ENCODE assay signal across 8 cellular contexts in the genomic region with DNA sequence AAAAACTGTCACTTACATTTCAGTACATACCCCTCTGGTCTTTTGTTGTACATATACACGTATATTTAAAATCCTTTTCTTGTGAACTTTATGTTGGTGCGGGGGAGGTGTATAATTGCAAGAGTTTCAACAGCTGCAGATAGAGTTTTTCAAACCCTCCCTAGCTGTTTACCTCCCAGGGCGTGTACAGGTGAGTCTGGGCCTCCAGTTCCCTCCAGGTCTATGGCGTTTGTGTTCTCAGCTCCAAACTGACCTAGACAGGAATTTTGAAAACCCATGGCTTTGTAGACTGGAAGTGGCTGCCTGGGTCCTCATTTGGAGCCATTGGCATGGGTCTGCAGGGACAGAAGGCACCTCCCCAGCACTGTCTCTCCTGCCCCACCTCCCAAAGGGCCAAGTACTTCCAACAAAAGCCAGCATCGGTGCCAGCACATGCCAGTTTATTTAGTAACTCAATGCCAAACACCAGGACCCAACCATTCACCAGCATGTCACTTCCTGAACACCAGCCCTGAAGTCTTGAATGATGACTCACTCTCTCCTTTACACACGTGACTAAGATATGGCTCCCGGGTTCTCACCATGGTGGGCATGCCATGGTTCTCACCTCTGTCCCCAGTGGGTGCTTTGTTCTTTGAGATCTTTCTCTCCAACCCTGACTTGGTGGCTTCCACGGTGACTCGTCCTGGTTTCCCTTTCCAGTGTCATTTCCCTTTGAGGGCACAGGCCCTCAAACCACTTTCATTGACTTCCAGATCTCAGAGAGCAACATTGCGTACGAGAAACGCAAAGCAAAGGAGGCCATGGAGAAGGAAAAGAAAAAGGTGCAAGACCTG. TPM values are rescaled to one million over a fixed set of nuclear protein-coding genes. Genes with fewer than 3 reads are reported as not detected.
DNase-seq lines count a peak whose midpoint lies in the region; ATAC-seq and TF ChIP-seq lines count a peak whose summit lies in the region.

No MANE protein-coding gene starts in this region.

- no peaks in the 10 kb centered on the region for H3K79me2 ChIP-seq in MM.1S (ENCODE audit: low read length)

- no peaks in the 10 kb centered on the region for H3K9me2 ChIP-seq in MM.1S (replicated peaks; ENCODE audit: insufficient read depth, low read length)

- H3K4me3 ChIP-seq in CD8-positive, alpha-beta memory T cell (ENCODE audit: low read length), result no peak overlapping the region
- H3K4me3 ChIP-seq in MM.1S (ENCODE audit: low read length), result no peak overlapping the region

- H3K4me3 Mint-ChIP-seq in CD8-positive, alpha-beta memory T cell, result peak overlapping the region; percentile 8 to 64 (median 59)

- H3K9me3 Mint-ChIP-seq in CD8-positive, alpha-beta memory T cell, result no peaks in the 10 kb centered on the region

- H3K4me1 ChIP-seq in CD8-positive, alpha-beta memory T cell (ENCODE audit: insufficient read depth, low read length), result peaks cover 17% of the 10 kb centered on the region
- peaks cover 8% of the 10 kb centered on the region for H3K4me1 ChIP-seq in MM.1S (ENCODE audit: low read length)

- H3K27me3 ChIP-seq in CD8-positive, alpha-beta memory T cell (ENCODE audit: insufficient read depth, low read length, poor library complexity, severe bottlenecking), result no peaks in the 10 kb centered on the region
- no peaks in the 10 kb centered on the region for H3K27me3 ChIP-seq in MM.1S (replicated peaks; ENCODE audit: insufficient read depth, low read length)

- H3K27ac Mint-ChIP-seq in CD8-positive, alpha-beta memory T cell, result peak overlapping the region; percentile 47 to 90 (median 82)

- H3K9ac ChIP-seq in MM.1S (ENCODE audit: low read length), result no peak overlapping the region

- CTCF ChIA-PET in CD8-positive, alpha-beta memory T cell (lab: Charles Lee), result no interaction called here

- peak overlapping the region; percentile 63; the same call in 1 of the 2 replicates for H2AFZ ChIP-seq in MM.1S (ENCODE audit: low read length)

- H3K36me3 ChIP-seq in CD8-positive, alpha-beta memory T cell (ENCODE audit: insufficient read depth, low read length), result no peaks in the 10 kb centered on the region
- no peaks in the 10 kb centered on the region for H3K36me3 ChIP-seq in MM.1S (replicated peaks; ENCODE audit: insufficient read depth, low read length)

- no peaks in the 10 kb centered on the region for H4K20me1 ChIP-seq in MM.1S (ENCODE audit: insufficient read depth, low read length)

- ATAC-seq in HG03196 (IDR thresholded peaks at IDR 0.05; ENCODE audit: unreplicated experiment), result no peak
- no peak for ATAC-seq in HG03159 (IDR thresholded peaks at IDR 0.05; ENCODE audit: unreplicated experiment)

- no peaks in the 10 kb centered on the region for H3K9me3 ChIP-seq in CD8-positive, alpha-beta memory T cell (ENCODE audit: low read length)
- no peaks in the 10 kb centered on the region for H3K9me3 ChIP-seq in MM.1S (replicated peaks; ENCODE audit: insufficient read depth, low read length)

- no peak overlapping the region for H3K4me2 ChIP-seq in MM.1S (ENCODE audit: low read depth, low read length)

- peaks cover 35 to 38% (median 37%) of the 10 kb centered on the region in 3 donors for H3K4me1 Mint-ChIP-seq in CD8-positive, alpha-beta memory T cell

- no peak for TF ChIP-seq CTCF in MM.1S (IDR thresholded peaks at IDR 0.05; ENCODE audit: low read length)
- TF ChIP-seq CTCF in GM13976 (IDR thresholded peaks at IDR 0.05; ENCODE audit: borderline replicate concordance, control extremely low read depth, extremely low read depth, insufficient read depth, missing control alignments), result no peak

- H3K27ac ChIP-seq in CD8-positive, alpha-beta memory T cell (ENCODE audit: low read depth, low read length), result no peak overlapping the region
- H3K27ac ChIP-seq in MM.1S (ENCODE audit: low read length), result no peak overlapping the region

- H3F3A ChIP-seq in MM.1S (ENCODE audit: insufficient read depth, low read length), result no peaks in the 10 kb centered on the region

- peaks cover 0 to 2% of the 10 kb centered on the region in 2 donors for H3K27me3 Mint-ChIP-seq in CD8-positive, alpha-beta memory T cell

- POLR2A ChIA-PET in CD8-positive, alpha-beta memory T cell (lab: Charles Lee), result no interaction called here

- DNase-seq in CD8-positive, alpha-beta memory T cell, result peak in 4 of 5 donors; percentile 21 to 59 (median 26)
- DNase-seq in MM.1S, result no peak
- DNase-seq in activated CD8-positive, alpha-beta memory T cell treated with anti-CD3 and anti-CD28 coated beads for 24 hours, result peak; percentile 68
- DNase-seq in glomerular endothelial cell (ENCODE audit: extremely low read depth, low read depth, low spot score), result peak; percentile 73
- DNase-seq in stimulated activated CD8-positive, alpha-beta memory T cell treated with anti-CD3 and anti-CD28 coated beads, Interleukin-2, amount 100 ng/mL, for 48 hours (ENCODE audit: low read depth in 2 of 2), result peak; percentile 16 to 43
- no peak for DNase-seq in GM13976 (ENCODE audit: low spot score)

- in situ Hi-C loops in GM13976 (cut with MboI; ENCODE audit: low sequenced_read_pairs, unreplicated experiment), result no loop called here

- H3K36me3 Mint-ChIP-seq in CD8-positive, alpha-beta memory T cell, result no peaks in the 10 kb centered on the region

RNA-seq across cellular contexts. Expression of a gene that starts 57.3 kb away (rescaled TPM):
- 10 to 100 TPM; 64.7 to 67.9 TPM for total RNA-seq in CD8-positive, alpha-beta memory T cell
- polyA plus RNA-seq in CD8-positive, alpha-beta memory T cell, result 154 TPM
- total RNA-seq in glomerular endothelial cell, result 70.3 and 100 TPM in 2 replicates

Comparison
In these comparisons a context has a peak if more than half of its experiments do, and no peak if none do; other contexts are left out.
1. DNase-seq: peak in CD8-positive, alpha-beta memory T cell (4 of 5), activated CD8-positive, alpha-beta memory T cell treated with anti-CD3 and anti-CD28 coated beads for 24 hours (single experiment), glomerular endothelial cell (single experiment) and stimulated activated CD8-positive, alpha-beta memory T cell treated with anti-CD3 and anti-CD28 coated beads, Interleukin-2, amount 100 ng/mL, for 48 hours (2 of 2); none in MM.1S (single experiment) and GM13976 (single experiment).